ENCODE assay signal across 1 cellular context in the genomic region with DNA sequence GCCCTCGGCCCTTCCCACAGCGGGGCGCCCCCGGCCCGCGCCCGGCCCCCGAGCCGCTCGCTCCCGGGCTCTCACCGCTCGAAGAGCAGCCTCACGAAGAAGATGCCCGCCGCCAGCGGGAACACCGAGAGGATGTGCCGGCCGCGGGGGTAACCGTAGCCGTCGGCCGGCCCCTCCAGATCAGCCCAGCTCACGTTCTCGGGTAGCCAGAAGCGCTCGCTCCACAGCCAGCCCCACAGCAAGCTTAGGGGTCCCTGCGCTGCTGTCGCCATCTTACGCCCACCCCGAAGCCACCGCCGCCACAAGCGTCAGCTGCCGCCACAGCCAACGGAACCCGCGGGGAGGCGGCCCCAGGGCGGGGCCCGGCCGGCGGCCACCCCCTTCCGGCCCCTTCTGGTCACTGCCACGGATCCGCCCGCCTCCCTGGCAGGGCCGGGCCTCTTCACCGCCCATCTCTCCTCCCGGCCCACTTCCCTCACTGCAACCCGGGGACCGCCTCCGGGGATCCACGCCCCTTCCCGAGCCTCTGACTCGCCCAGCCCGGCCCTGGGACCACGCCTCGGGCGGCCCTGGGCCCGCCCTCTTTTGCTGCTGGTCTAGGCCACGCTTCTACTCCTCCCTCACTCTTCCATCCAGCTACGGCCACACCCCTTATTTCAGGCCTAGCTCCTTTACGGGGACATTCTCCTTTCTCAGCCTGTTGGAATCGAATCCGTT.
A peak's percentile ranks its signal among the peaks of the same experiment; 100 is the strongest.
TF ChIP-seq lines count a peak whose summit lies in the region.

A gene with protein sequence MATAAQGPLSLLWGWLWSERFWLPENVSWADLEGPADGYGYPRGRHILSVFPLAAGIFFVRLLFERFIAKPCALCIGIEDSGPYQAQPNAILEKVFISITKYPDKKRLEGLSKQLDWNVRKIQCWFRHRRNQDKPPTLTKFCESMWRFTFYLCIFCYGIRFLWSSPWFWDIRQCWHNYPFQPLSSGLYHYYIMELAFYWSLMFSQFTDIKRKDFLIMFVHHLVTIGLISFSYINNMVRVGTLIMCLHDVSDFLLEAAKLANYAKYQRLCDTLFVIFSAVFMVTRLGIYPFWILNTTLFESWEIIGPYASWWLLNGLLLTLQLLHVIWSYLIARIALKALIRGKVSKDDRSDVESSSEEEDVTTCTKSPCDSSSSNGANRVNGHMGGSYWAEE (minus strand): TSS at position 344 of the 717 bp plus-strand sequence. CDS start 72 bp downstream, at position 272.

TF ChIP-seq in HEK293, 187 proteins besides CTCF, POLR2A, EP300 and RAD21 (continued from another document and continues in another):
- peak; percentile 22; the same call in 1 of the 2 replicates for TF ChIP-seq REST (tag by site-specific recombination; IDR thresholded peaks at IDR 0.05)
- no peak for TF ChIP-seq PRDM1 (tag by site-specific recombination; IDR thresholded peaks at IDR 0.05)
- no peak for TF ChIP-seq ZNF549 (tag by site-specific recombination; IDR thresholded peaks at IDR 0.05)
- TF ChIP-seq ZNF324 (tag by site-specific recombination; IDR thresholded peaks at IDR 0.05): peak; percentile 92; the same call in 1 of the 2 replicates
- no peak for TF ChIP-seq TRIM28 (IDR thresholded peaks at IDR 0.05; ENCODE audit: borderline replicate concordance, low read length)
- TF ChIP-seq ZNF785 (tag by site-specific recombination; IDR thresholded peaks at IDR 0.05): no peak
- peak; percentile 59 for TF ChIP-seq ZNF2 (tag by site-specific recombination; IDR thresholded peaks at IDR 0.05)
- peak; percentile 98 for TF ChIP-seq ZNF366 (tag by site-specific recombination; conservative IDR thresholded peaks at IDR 0.05)
- peak; percentile 89 for TF ChIP-seq ZBTB8A (tag by site-specific recombination; IDR thresholded peaks at IDR 0.05)
- no peak for TF ChIP-seq ZBTB21 (tag by site-specific recombination; IDR thresholded peaks at IDR 0.05)
- TF ChIP-seq ZBTB10 (tag by site-specific recombination; IDR thresholded peaks at IDR 0.05): peak; percentile 85
- TF ChIP-seq YY2 (tag by site-specific recombination; IDR thresholded peaks at IDR 0.05): peak; percentile 84
- peak; percentile 76 for TF ChIP-seq EGR2 (tag by site-specific recombination; IDR thresholded peaks at IDR 0.05; ENCODE audit: low read depth)
- TF ChIP-seq SCRT2 (tag by site-specific recombination; IDR thresholded peaks at IDR 0.05): peak; percentile 94; the same call in 1 of the 2 replicates
- TF ChIP-seq KLF7 (tag by site-specific recombination; IDR thresholded peaks at IDR 0.05; ENCODE audit: borderline replicate concordance): peak; percentile 84
- peak; percentile 42; the same call in 1 of the 2 replicates for TF ChIP-seq IKZF3 (tag by site-specific recombination; IDR thresholded peaks at IDR 0.05)
- peak; percentile 82 for TF ChIP-seq PRDM10 (tag by site-specific recombination; IDR thresholded peaks at IDR 0.05)
- peak; percentile 99 for TF ChIP-seq SP2 (tag by site-specific recombination; IDR thresholded peaks at IDR 0.05)
- TF ChIP-seq SP7 (tag by site-specific recombination; IDR thresholded peaks at IDR 0.05): peak; percentile 73
- TF ChIP-seq ZNF501 (tag by site-specific recombination; IDR thresholded peaks at IDR 0.05): peak; percentile 89
- 0 out of 2 replicates have a peak, but pooled peaks have one; percentile 35 for TF ChIP-seq ZNF596 (tag by site-specific recombination; IDR thresholded peaks at IDR 0.05)
- peak; percentile 89 for TF ChIP-seq HIC1 (tag by site-specific recombination; IDR thresholded peaks at IDR 0.05)
- 0 out of 2 replicates have a peak, but pooled peaks have one; percentile 65 for TF ChIP-seq ZFP37 (tag by site-specific recombination; IDR thresholded peaks at IDR 0.05)
- TF ChIP-seq KLF10 (tag by site-specific recombination; IDR thresholded peaks at IDR 0.05): peak; percentile 99
- no peak for TF ChIP-seq ZSCAN16 (tag by site-specific recombination; IDR thresholded peaks at IDR 0.05)
- peak; percentile 60 for TF ChIP-seq ZNF394 (tag by site-specific recombination; IDR thresholded peaks at IDR 0.05; ENCODE audit: borderline replicate concordance)
- TF ChIP-seq ZNF768 (tag by site-specific recombination; IDR thresholded peaks at IDR 0.05): no peak
- TF ChIP-seq, protein P1, sequence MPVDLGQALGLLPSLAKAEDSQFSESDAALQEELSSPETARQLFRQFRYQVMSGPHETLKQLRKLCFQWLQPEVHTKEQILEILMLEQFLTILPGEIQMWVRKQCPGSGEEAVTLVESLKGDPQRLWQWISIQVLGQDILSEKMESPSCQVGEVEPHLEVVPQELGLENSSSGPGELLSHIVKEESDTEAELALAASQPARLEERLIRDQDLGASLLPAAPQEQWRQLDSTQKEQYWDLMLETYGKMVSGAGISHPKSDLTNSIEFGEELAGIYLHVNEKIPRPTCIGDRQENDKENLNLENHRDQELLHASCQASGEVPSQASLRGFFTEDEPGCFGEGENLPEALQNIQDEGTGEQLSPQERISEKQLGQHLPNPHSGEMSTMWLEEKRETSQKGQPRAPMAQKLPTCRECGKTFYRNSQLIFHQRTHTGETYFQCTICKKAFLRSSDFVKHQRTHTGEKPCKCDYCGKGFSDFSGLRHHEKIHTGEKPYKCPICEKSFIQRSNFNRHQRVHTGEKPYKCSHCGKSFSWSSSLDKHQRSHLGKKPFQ (tag by site-specific recombination; IDR thresholded peaks at IDR 0.05): no peak
- TF ChIP-seq ZNF677 (tag by site-specific recombination; IDR thresholded peaks at IDR 0.05): 0 out of 2 replicates have a peak, but pooled peaks have one; percentile 15
- 0 out of 2 replicates have a peak, but pooled peaks have one; percentile 54 for TF ChIP-seq ZNF391 (tag by site-specific recombination; IDR thresholded peaks at IDR 0.05; ENCODE audit: borderline replicate concordance, low read depth)
- 0 out of 2 replicates have a peak, but pooled peaks have one; percentile 25 for TF ChIP-seq ZBTB7A (tag by site-specific recombination; IDR thresholded peaks at IDR 0.05; ENCODE audit: low read depth)
- TF ChIP-seq, protein P2, sequence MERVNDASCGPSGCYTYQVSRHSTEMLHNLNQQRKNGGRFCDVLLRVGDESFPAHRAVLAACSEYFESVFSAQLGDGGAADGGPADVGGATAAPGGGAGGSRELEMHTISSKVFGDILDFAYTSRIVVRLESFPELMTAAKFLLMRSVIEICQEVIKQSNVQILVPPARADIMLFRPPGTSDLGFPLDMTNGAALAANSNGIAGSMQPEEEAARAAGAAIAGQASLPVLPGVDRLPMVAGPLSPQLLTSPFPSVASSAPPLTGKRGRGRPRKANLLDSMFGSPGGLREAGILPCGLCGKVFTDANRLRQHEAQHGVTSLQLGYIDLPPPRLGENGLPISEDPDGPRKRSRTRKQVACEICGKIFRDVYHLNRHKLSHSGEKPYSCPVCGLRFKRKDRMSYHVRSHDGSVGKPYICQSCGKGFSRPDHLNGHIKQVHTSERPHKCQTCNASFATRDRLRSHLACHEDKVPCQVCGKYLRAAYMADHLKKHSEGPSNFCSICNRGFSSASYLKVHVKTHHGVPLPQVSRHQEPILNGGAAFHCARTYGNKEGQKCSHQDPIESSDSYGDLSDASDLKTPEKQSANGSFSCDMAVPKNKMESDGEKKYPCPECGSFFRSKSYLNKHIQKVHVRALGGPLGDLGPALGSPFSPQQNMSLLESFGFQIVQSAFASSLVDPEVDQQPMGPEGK (tag by site-specific recombination; IDR thresholded peaks at IDR 0.05): peak; percentile 97
- TF ChIP-seq ZNF701 (tag by site-specific recombination; IDR thresholded peaks at IDR 0.05): no peak
- TF ChIP-seq ZNF514 (tag by site-specific recombination; IDR thresholded peaks at IDR 0.05): no peak
- TF ChIP-seq ZNF544 (tag by site-specific recombination; IDR thresholded peaks at IDR 0.05): no peak
- peak; percentile 70 for TF ChIP-seq ZIC2 (tag by site-specific recombination; IDR thresholded peaks at IDR 0.05)
- TF ChIP-seq GLI4 (tag by site-specific recombination; IDR thresholded peaks at IDR 0.05): 0 out of 2 replicates have a peak, but pooled peaks have one; percentile 21
- peak; percentile 98 for TF ChIP-seq KLF8 (tag by site-specific recombination; IDR thresholded peaks at IDR 0.05)
- TF ChIP-seq ZNF248 (tag by site-specific recombination; IDR thresholded peaks at IDR 0.05): no peak
- TF ChIP-seq WT1 (tag by site-specific recombination; IDR thresholded peaks at IDR 0.05): peak; percentile 60; the same call in 1 of the 2 replicates
- peak; percentile 34; the same call in 1 of the 2 replicates for TF ChIP-seq ZFP69B (tag by site-specific recombination; IDR thresholded peaks at IDR 0.05)
- TF ChIP-seq YY1 (tag by site-specific recombination; IDR thresholded peaks at IDR 0.05): peak; percentile 93
- TF ChIP-seq ZNF76 (tag by site-specific recombination; IDR thresholded peaks at IDR 0.05; ENCODE audit: borderline replicate concordance, low read depth): peak; percentile 36; the same call in 1 of the 2 replicates
